Comparison of ENCODE assay signal across 7 cellular contexts in the genomic region with DNA sequence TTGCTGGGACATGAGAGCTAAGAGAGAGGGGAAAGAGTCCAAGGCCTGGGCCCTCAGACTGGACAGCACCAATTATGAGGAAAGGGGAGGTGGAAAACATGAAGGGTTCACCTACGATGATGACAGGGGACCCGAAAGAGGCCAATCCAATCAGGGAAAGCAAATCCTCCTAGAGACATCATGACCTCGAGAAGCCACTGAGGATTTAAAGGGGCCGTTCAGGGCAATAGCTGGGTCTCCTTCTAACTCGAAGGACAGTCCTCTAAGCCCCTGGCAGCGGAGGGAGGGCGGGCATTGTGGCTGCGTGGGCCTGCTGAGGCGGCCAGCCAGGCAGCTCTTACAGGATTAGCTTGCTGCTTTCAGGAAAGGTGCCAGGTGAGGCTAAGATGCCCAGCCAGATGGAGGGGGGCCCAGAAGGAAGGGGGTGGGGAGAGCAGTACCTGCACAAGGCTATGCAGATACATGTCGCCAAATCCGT. TPM values are rescaled to one million over a fixed set of nuclear protein-coding genes. Genes with fewer than 3 reads are reported as not detected.
DNase-seq lines count a peak whose midpoint lies in the region; ATAC-seq and TF ChIP-seq lines count a peak whose summit lies in the region.

No MANE protein-coding gene starts in this region.

- POLR2A ChIA-PET in IMR-90 (lab: Charles Lee; ENCODE audit: unreplicated experiment), result no interaction called here
- POLR2A ChIA-PET in A673 (lab: Charles Lee; ENCODE audit: low non-redundant PET), result no interaction called here

- H2BK120ac ChIP-seq in IMR-90 (ENCODE audit: low read depth, low read length), result no peak overlapping the region

- H3K4me2 ChIP-seq in IMR-90 (ENCODE audit: low read depth, low read length), result 0 out of 2 replicates have a peak overlapping the region, but pooled peaks have one; percentile 8

- no peak overlapping the region for H2AK9ac ChIP-seq in IMR-90 (replicated peaks; ENCODE audit: low read depth, low read length, poor library complexity)

- H4K5ac ChIP-seq in IMR-90 (ENCODE audit: low read depth, low read length), result no peak overlapping the region

- H3K23ac ChIP-seq in IMR-90 (ENCODE audit: low read depth, low read length), result no peak overlapping the region

- H3K36me3 ChIP-seq in IMR-90 (ENCODE audit: control insufficient read depth, insufficient read depth, low read length) (peaks cover 5% of the 10 kb centered on the region), gastroesophageal sphincter (peaks cover 0 to 4% of the 10 kb centered on the region in 2 donors), spleen (peaks cover 0 to 19% (median 4%) of the 10 kb centered on the region in 6 donors), A673 (ENCODE audit: insufficient read depth, low read length, poor library complexity, severe bottlenecking) (no peaks in the 10 kb centered on the region)

- no peak overlapping the region for H4K91ac ChIP-seq in IMR-90 (ENCODE audit: insufficient read depth, low read depth, low read length)

- peaks cover 71% of the 10 kb centered on the region for H3K4me1 ChIP-seq in IMR-90 (ENCODE audit: control insufficient read depth, insufficient read depth, low read length)
- peaks cover 21 to 100% (median 97%) of the 10 kb centered on the region in 3 donors for H3K4me1 ChIP-seq in gastroesophageal sphincter
- H3K4me1 ChIP-seq in spleen, result peaks cover 100% of the 10 kb centered on the region in 6 donors
- H3K4me1 ChIP-seq in A673 (ENCODE audit: insufficient read depth, low read length, poor library complexity, severe bottlenecking), result peaks cover 41% of the 10 kb centered on the region

- ATAC-seq in IMR-90 (ENCODE audit: low read depth) (no peak), gastroesophageal sphincter (no peak)

- in situ Hi-C loops in IMR-90 (cut with MboI; ENCODE audit: low sequenced_read_pairs), result no loop called here

- TF ChIP-seq CTCF in IMR-90 (conservative IDR thresholded peaks at IDR 0.05; ENCODE audit: low read depth, low read length) (no peak), gastroesophageal sphincter (IDR thresholded peaks at IDR 0.05) (no peak), spleen (IDR thresholded peaks at IDR 0.05 in 8 of 11, conservative IDR thresholded peaks at IDR 0.05 in 3 of 11) (no peak), A673 (conservative IDR thresholded peaks at IDR 0.05; ENCODE audit: low read depth, low read length) (no peak), GM20000 (IDR thresholded peaks at IDR 0.05; ENCODE audit: extremely low read depth, missing control alignments) (no peak)

- H3K79me1 ChIP-seq in IMR-90 (ENCODE audit: low read depth in 1 of 2, low read length in 2 of 2), result peaks cover 9 to 98% of the 10 kb centered on the region in 2 experiments; a peak in 3 of 4 replicates

- no peak overlapping the region for H3K9ac ChIP-seq in IMR-90 (ENCODE audit: low read depth, low read length)

- H4K8ac ChIP-seq in IMR-90 (ENCODE audit: low read depth in 2 of 2, low read length in 2 of 2), result no peak overlapping the region

- H3K9me1 ChIP-seq in IMR-90 (ENCODE audit: insufficient read depth, low read length), result peaks cover 74% of the 10 kb centered on the region

- TF ChIP-seq POLR2A in IMR-90 (IDR thresholded peaks at IDR 0.05; ENCODE audit: low read depth, low read length) (no peak), gastroesophageal sphincter (IDR thresholded peaks at IDR 0.05) (no peak), spleen (IDR thresholded peaks at IDR 0.05) (no peak)

- no peak overlapping the region for H2BK20ac ChIP-seq in IMR-90 (ENCODE audit: low read depth, low read length)

- H2BK15ac ChIP-seq in IMR-90 (ENCODE audit: low read depth, low read length), result no peak overlapping the region

- no peak for TF ChIP-seq EP300 in gastroesophageal sphincter (IDR thresholded peaks at IDR 0.05)

- H3K14ac ChIP-seq in IMR-90 (replicated peaks; ENCODE audit: low read depth, low read length), result 0 out of 2 replicates have a peak overlapping the region, but pooled peaks have one; percentile 19

- H4K20me1 ChIP-seq in IMR-90 (ENCODE audit: insufficient read depth, low read length), result peaks cover 100% of the 10 kb centered on the region

- no peak for DNase-seq in IMR-90
- DNase-seq in RPMI8226, result peak; percentile 81
- no peak for DNase-seq in spleen
- DNase-seq in NCI-H446 treated with DMSO at 0.1 percent for 48 hours (lab: John Stamatoyannopoulos, UW), result no peak
- no peak for DNase-seq in A673 (ENCODE audit: low spot score)
- DNase-seq in GM20000 (ENCODE audit: low spot score), result no peak

- H3K56ac ChIP-seq in IMR-90 (ENCODE audit: extremely low read depth, insufficient read depth, low read length), result no peak overlapping the region

- no peaks in the 10 kb centered on the region for H3K27me3 ChIP-seq in IMR-90 (ENCODE audit: control insufficient read depth, insufficient read depth, low read length)
- no peaks in the 10 kb centered on the region for H3K27me3 ChIP-seq in gastroesophageal sphincter
- H3K27me3 ChIP-seq in spleen (replicated peaks in 1 of 7), result no peaks in the 10 kb centered on the region
- H3K27me3 ChIP-seq in A673 (replicated peaks; ENCODE audit: insufficient read depth, low read depth, low read length, poor library complexity), result no peaks in the 10 kb centered on the region

- intact Hi-C loops in IMR-90 (cut with micrococcal nuclease), result no loop called here
- intact Hi-C loops in spleen (cut with DNase I; ENCODE audit: low total_unique reads), result no loop called here
- intact Hi-C loops in A673 (cut with micrococcal nuclease; ENCODE audit: unreplicated experiment), result no loop called here

- no peak for TF ChIP-seq RAD21 in IMR-90 (IDR thresholded peaks at IDR 0.05; ENCODE audit: low read length)

- no peak overlapping the region for H3K4me3 ChIP-seq in IMR-90 (ENCODE audit: insufficient read depth, low read depth, low read length)
- H3K4me3 ChIP-seq in gastroesophageal sphincter, result peak overlapping the region in 1 of 2 donors; percentile 26
- H3K4me3 ChIP-seq in spleen, result peak overlapping the region in 3 of 8 donors; percentile 3 to 54 (median 4)
- H3K4me3 ChIP-seq in A673 (ENCODE audit: low read depth, low read length, poor library complexity, severe bottlenecking), result no peak overlapping the region

- H2BK5ac ChIP-seq in IMR-90 (ENCODE audit: low read depth, low read length, poor library complexity, severe bottlenecking), result no peak overlapping the region

- no peak overlapping the region for H3K4ac ChIP-seq in IMR-90 (ENCODE audit: low read depth, low read length)

- H2AK5ac ChIP-seq in IMR-90 (ENCODE audit: low read depth, low read length), result no peak overlapping the region

- H3K18ac ChIP-seq in IMR-90 (ENCODE audit: low read depth, low read length), result no peak overlapping the region

- CTCF ChIA-PET in IMR-90 (lab: Yijun Ruan, JAX) (interaction anchor here (0.8 kb wide), 1 partner anchor 13 kb away, joined by 3 read pairs; no protein-coding TSS in a partner anchor), A673 (lab: Charles Lee) (no interaction called here)

- no peak overlapping the region for H2AFZ ChIP-seq in IMR-90 (replicated peaks; ENCODE audit: low read length, poor library complexity)

- H3K9me3 ChIP-seq in IMR-90 (ENCODE audit: control insufficient read depth, insufficient read depth, low read length), result no peaks in the 10 kb centered on the region
- no peaks in the 10 kb centered on the region for H3K9me3 ChIP-seq in gastroesophageal sphincter
- no peaks in the 10 kb centered on the region for H3K9me3 ChIP-seq in spleen
- no peaks in the 10 kb centered on the region for H3K9me3 ChIP-seq in A673 (ENCODE audit: low read depth, low read length, poor library complexity, severe bottlenecking)

- BruUV-seq in IMR-90 (replicated peaks; lab: Mats Ljungman, UMichigan) (no TSS peak), A673 (replicated peaks; lab: Mats Ljungman, UMichigan) (no TSS peak)

- dilution Hi-C loops in IMR-90 (cut with HindIII; ENCODE audit: low sequenced_read_pairs, unreplicated experiment), result no loop called here

- H3K27ac ChIP-seq in IMR-90 (ENCODE audit: insufficient read depth, low read length) (no peak overlapping the region), gastroesophageal sphincter (peak overlapping the region; percentile 31 to 100 (median 98)), spleen (peak overlapping the region; percentile 16 to 100 (median 75)), A673 (ENCODE audit: low read depth, low read length, poor library complexity, severe bottlenecking) (no peak overlapping the region)

- WGBS in IMR-90 (ENCODE audit: extremely low coverage in 2 of 2, insufficient read length in 1 of 2), 2 experiments, result 85% methylated on average over 5 of the region's 11 CpGs; no CpG with 5 or more reads in 1 of the 2 experiments
- 4 to 15% methylated on average over 3 to 4 of the region's 11 CpGs for WGBS in gastroesophageal sphincter (ENCODE audit: low coverage in 1 of 2), 2 donors
- 33 to 43% (median 36%) methylated on average over 8 to 11 of the region's 11 CpGs for WGBS in spleen, 5 donors

TF ChIP-seq in IMR-90, 13 proteins besides CTCF, POLR2A, EP300 and RAD21 (continues in another document):
- no peak for TF ChIP-seq SMC3 (IDR thresholded peaks at IDR 0.05; ENCODE audit: low read depth, low read length)
- no peak for TF ChIP-seq CEBPB (IDR thresholded peaks at IDR 0.05; ENCODE audit: low read depth, low read length)
- TF ChIP-seq, protein P1, sequence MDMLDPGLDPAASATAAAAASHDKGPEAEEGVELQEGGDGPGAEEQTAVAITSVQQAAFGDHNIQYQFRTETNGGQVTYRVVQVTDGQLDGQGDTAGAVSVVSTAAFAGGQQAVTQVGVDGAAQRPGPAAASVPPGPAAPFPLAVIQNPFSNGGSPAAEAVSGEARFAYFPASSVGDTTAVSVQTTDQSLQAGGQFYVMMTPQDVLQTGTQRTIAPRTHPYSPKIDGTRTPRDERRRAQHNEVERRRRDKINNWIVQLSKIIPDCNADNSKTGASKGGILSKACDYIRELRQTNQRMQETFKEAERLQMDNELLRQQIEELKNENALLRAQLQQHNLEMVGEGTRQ (IDR thresholded peaks at IDR 0.05; ENCODE audit: low read depth, low read length), result no peak
- TF ChIP-seq, protein P2, sequence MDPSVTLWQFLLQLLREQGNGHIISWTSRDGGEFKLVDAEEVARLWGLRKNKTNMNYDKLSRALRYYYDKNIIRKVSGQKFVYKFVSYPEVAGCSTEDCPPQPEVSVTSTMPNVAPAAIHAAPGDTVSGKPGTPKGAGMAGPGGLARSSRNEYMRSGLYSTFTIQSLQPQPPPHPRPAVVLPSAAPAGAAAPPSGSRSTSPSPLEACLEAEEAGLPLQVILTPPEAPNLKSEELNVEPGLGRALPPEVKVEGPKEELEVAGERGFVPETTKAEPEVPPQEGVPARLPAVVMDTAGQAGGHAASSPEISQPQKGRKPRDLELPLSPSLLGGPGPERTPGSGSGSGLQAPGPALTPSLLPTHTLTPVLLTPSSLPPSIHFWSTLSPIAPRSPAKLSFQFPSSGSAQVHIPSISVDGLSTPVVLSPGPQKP (IDR thresholded peaks at IDR 0.05; ENCODE audit: borderline replicate concordance, low read depth, low read length), result no peak

RNA-seq across cellular contexts. Expression of a gene that starts 7.4 kb away (rescaled TPM):
- total RNA-seq in IMR-90 (2012; rRNA removed) (2.9 and 3.6 TPM in 2 replicates), gastroesophageal sphincter (10 to 100 TPM; 49.0 to 94.3 (median 67.1) TPM), spleen (100 to 1,000 TPM in 1 of 7 donors, 10 to 100 TPM in 6; 56.0 to 103 (median 71.4) TPM), A673 (2021) (18.3 and 21.8 TPM in 2 replicates)
- polyA plus RNA-seq in IMR-90 (2012; rRNA removed) (20.0 and 25.0 TPM in 2 replicates), spleen (10 to 100 TPM in 1 of 3 donors, 1 to 10 TPM in 2; 7.4 to 22.5 (median 7.6) TPM)
- 10.9 and 27.6 TPM in 2 replicates for polyA plus RNA-seq in IMR-90 (2012; cell fraction: cytosol; rRNA removed)
- 80.1 and 88.5 TPM in 2 replicates for polyA plus RNA-seq in IMR-90 (2012; cell fraction: nucleus; rRNA removed; ENCODE audit: low replicate concordance)

Comparison
In these comparisons a context has a peak if more than half of its experiments do, and no peak if none do; other contexts are left out.
1. H3K27ac ChIP-seq: peak in gastroesophageal sphincter (4 of 4) and spleen (8 of 8); none in IMR-90 (single experiment) and A673 (single experiment).